Comparison of ENCODE assay signal across 18 cellular contexts in the genomic region with DNA sequence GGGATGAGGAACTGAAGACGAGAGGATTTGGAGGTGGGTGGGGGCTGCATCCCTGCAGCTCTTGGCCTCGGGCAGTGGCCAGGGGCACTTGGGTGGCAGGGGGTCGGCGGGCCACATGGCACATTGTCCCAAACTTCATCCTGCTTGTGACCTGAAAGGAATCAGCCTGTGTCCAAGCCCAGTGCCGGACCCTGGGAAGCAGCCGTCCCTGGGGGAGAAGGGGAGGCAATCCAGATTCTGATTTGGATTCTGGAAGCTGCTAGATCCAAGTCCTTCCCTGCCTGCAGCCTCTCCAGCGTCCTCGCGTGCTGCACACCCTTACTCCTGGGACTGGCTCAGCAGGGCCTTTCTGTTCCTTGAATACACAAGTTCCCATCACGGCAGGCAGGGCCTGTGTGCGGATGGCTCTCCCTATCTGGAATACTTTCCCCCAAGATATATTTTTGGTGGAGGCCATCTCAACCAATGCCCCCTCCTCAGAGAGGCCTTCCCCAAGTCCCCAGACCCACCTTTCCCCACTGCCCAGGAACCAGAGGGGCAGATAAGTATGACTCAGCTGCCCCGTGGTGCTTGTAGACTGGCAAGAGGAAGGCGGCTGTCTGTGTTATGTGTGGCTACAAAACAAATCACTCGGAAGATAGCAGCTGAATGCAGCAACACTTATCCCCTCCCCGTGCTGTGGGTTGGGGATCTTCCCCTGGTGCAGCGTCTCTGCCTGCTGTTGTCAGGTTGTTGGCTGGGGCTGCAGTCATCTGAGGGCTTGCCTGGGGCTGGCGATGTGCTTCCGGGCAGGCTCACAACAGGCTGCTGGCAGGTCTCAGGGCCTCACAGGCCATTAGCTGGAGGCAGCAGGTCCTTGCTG. TPM values are rescaled to one million over a fixed set of nuclear protein-coding genes. Genes with fewer than 3 reads are reported as not detected.
A peak's percentile ranks its signal among the peaks of the same experiment; 100 is the strongest.
DNase-seq lines count a peak whose midpoint lies in the region; ATAC-seq and TF ChIP-seq lines count a peak whose summit lies in the region.
"Had no signal": no experiment of that assay in that cellular context is flagged by ENCODE, and none has a peak within 500 bp of the region (broad histone marks: within the 10 kb centered on the region; RNA-seq: fewer than 3 reads in every experiment).

No MANE protein-coding gene starts in this region.

- no peak overlapping the region for H3K23ac ChIP-seq in mesendoderm (ENCODE audit: low read length)

- WGBS in suprapubic skin: 84% methylated on average over 17 of the region's 18 CpGs
- no CpG with 5 or more reads among the region's 18 CpGs for WGBS in mesendoderm (ENCODE audit: extremely low coverage, insufficient coverage, low lambda C conversion rate)

- no peak overlapping the region for H2AK5ac ChIP-seq in mesendoderm (ENCODE audit: low read length)

- H3K27me3 Mint-ChIP-seq in activated CD4-positive, alpha-beta T cell treated with anti-CD3 and anti-CD28 coated beads for 36 hours: no peaks in the 10 kb centered on the region
- H3K27me3 Mint-ChIP-seq: naive B cell, T-helper 17 cell had no signal

- TF ChIP-seq POLR2A in suprapubic skin (IDR thresholded peaks at IDR 0.05): no peak

- H3K36me3 Mint-ChIP-seq in activated CD4-positive, alpha-beta T cell treated with anti-CD3 and anti-CD28 coated beads for 36 hours (ENCODE audit: low read depth): peaks cover 24% of the 10 kb centered on the region

- H3K4ac ChIP-seq in mesendoderm (ENCODE audit: low read depth, low read length): no peak overlapping the region

- H3K4me2 ChIP-seq in mesendoderm (ENCODE audit: low read length): no peak overlapping the region

- no peak overlapping the region for H3K18ac ChIP-seq in mesendoderm (ENCODE audit: low read length)

- no peak overlapping the region for H3K9ac ChIP-seq in mesendoderm (ENCODE audit: low read length)

- POLR2A ChIA-PET in activated CD4-positive, alpha-beta T cell treated with anti-CD3 and anti-CD28 coated beads for 36 hours (lab: Charles Lee): no interaction called here

- H2BK5ac ChIP-seq in mesendoderm (ENCODE audit: low read length): no peak overlapping the region

- H2BK120ac ChIP-seq in mesendoderm (ENCODE audit: low read depth, low read length): no peak overlapping the region

- no peak for DNase-seq in activated CD4-positive, alpha-beta T cell treated with anti-CD3 and anti-CD28 coated beads for 36 hours
- no peak for DNase-seq in activated CD4-positive, alpha-beta T cell treated with anti-CD3 and anti-CD28 coated beads, Interleukin-2, amount 50 U/mL, for 48 hours
- peak; percentile 67 for DNase-seq in amniotic epithelial cell (ENCODE audit: low read depth)
- DNase-seq in left ventricle myocardium inferior: peak; percentile 28
- DNase-seq in suprapubic skin (ENCODE audit: low spot score in 2 of 2): peak; percentile 40 to 68
- DNase-seq in mesendoderm: no peak
- DNase-seq in central memory CD4-positive, alpha-beta T cell: no peak
- DNase-seq: activated naive CD4-positive, alpha-beta T cell treated with anti-CD3 and anti-CD28 coated beads, Interleukin-2, amount 50 U/mL, for 16 hours; C1 segment of cervical spinal cord; naive B cell; NCI-H1105; NCI-H510A treated with DMSO at 0.1 percent for 48 hours; SHP77 treated with DMSO at 0.1 percent for 48 hours; stimulated activated CD4-positive, alpha-beta T cell treated with anti-CD3 and anti-CD28 coated beads, Interleukin-4, amount 100 ng/mL, for 4 hours; substantia nigra; T-helper 17 cell had no signal

- H3K4me1 ChIP-seq in left ventricle myocardium inferior (peaks cover 3% of the 10 kb centered on the region), suprapubic skin (no peaks in the 10 kb centered on the region), mesendoderm (ENCODE audit: control insufficient read depth, low read depth, low read length) (no peaks in the 10 kb centered on the region)

- no peaks in the 10 kb centered on the region for H3K9me3 Mint-ChIP-seq in activated CD4-positive, alpha-beta T cell treated with anti-CD3 and anti-CD28 coated beads for 36 hours (ENCODE audit: low read depth)
- H3K9me3 Mint-ChIP-seq: naive B cell had no signal

- TF ChIP-seq EP300 in suprapubic skin (IDR thresholded peaks at IDR 0.05): no peak

- no peak for ATAC-seq in activated CD4-positive, alpha-beta T cell treated with anti-CD3 and anti-CD28 coated beads for 36 hours
- ATAC-seq in HG03565 (IDR thresholded peaks at IDR 0.05; ENCODE audit: unreplicated experiment): no peak
- ATAC-seq: T-helper 17 cell had no signal

- H3K27me3 ChIP-seq in left ventricle myocardium inferior (ENCODE audit: low read depth): no peaks in the 10 kb centered on the region
- no peaks in the 10 kb centered on the region for H3K27me3 ChIP-seq in suprapubic skin
- no peaks in the 10 kb centered on the region for H3K27me3 ChIP-seq in mesendoderm (ENCODE audit: insufficient read depth, low read length, poor library complexity)

- H3K36me3 ChIP-seq in left ventricle myocardium inferior: peaks cover 82% of the 10 kb centered on the region
- peaks cover 82% of the 10 kb centered on the region for H3K36me3 ChIP-seq in suprapubic skin
- no peaks in the 10 kb centered on the region for H3K36me3 ChIP-seq in mesendoderm (ENCODE audit: control insufficient read depth, insufficient read depth, low read length)

- no peak overlapping the region for H3K56ac ChIP-seq in mesendoderm (ENCODE audit: low read length)

- CTCF ChIA-PET in activated CD4-positive, alpha-beta T cell treated with anti-CD3 and anti-CD28 coated beads for 36 hours (lab: Charles Lee): no interaction called here

- H4K8ac ChIP-seq in mesendoderm (ENCODE audit: low read depth, low read length): no peak overlapping the region

- no peaks in the 10 kb centered on the region for H3K79me2 ChIP-seq in mesendoderm (ENCODE audit: control insufficient read depth, insufficient read depth, low read length)

- peaks cover 4% of the 10 kb centered on the region for H3K79me1 ChIP-seq in mesendoderm (ENCODE audit: low read length)

- no peak overlapping the region for H3K4me3 Mint-ChIP-seq in activated CD4-positive, alpha-beta T cell treated with anti-CD3 and anti-CD28 coated beads for 36 hours
- H3K4me3 Mint-ChIP-seq: naive B cell, T-helper 17 cell had no signal

- H3K4me1 Mint-ChIP-seq in activated CD4-positive, alpha-beta T cell treated with anti-CD3 and anti-CD28 coated beads for 36 hours: no peaks in the 10 kb centered on the region
- H3K4me1 Mint-ChIP-seq: naive B cell had no signal

- no peak overlapping the region for H3K4me3 ChIP-seq in left ventricle myocardium inferior
- H3K4me3 ChIP-seq in suprapubic skin: no peak overlapping the region
- H3K4me3 ChIP-seq in mesendoderm (ENCODE audit: low read length): no peak overlapping the region
- H3K4me3 ChIP-seq: lung had no signal

- H3K27ac ChIP-seq in left ventricle myocardium inferior (replicated peaks) (peak overlapping the region; percentile 52), suprapubic skin (no peak overlapping the region), mesendoderm (ENCODE audit: low read depth, low read length) (no peak overlapping the region)

- H3K9me3 ChIP-seq in left ventricle myocardium inferior (replicated peaks) (no peaks in the 10 kb centered on the region), suprapubic skin (no peaks in the 10 kb centered on the region)

- peak overlapping the region; percentile 40 for H3K27ac Mint-ChIP-seq in activated CD4-positive, alpha-beta T cell treated with anti-CD3 and anti-CD28 coated beads for 36 hours
- H3K27ac Mint-ChIP-seq: T-helper 17 cell had no signal

- intact Hi-C loops in activated CD4-positive, alpha-beta T cell treated with anti-CD3 and anti-CD28 coated beads for 36 hours (cut with DNase I, micrococcal nuclease): no loop called here
- intact Hi-C loops in left ventricle myocardium inferior (cut with micrococcal nuclease): no loop called here

- no peak overlapping the region for H4K5ac ChIP-seq in mesendoderm (ENCODE audit: low read length)

- no peak for TF ChIP-seq CTCF in left ventricle myocardium inferior (IDR thresholded peaks at IDR 0.05; ENCODE audit: borderline replicate concordance)
- TF ChIP-seq CTCF in suprapubic skin (IDR thresholded peaks at IDR 0.05): no peak

- H2BK15ac ChIP-seq in mesendoderm (replicated peaks; ENCODE audit: low read depth): no peak overlapping the region

RNA-seq across cellular contexts. Expression of a gene that starts 6.9 kb away (rescaled TPM):
- 10 to 100 TPM; 13.6 to 15.2 TPM for total RNA-seq in activated CD4-positive, alpha-beta T cell treated with anti-CD3 and anti-CD28 coated beads for 36 hours
- total RNA-seq in left ventricle myocardium inferior (33.6 TPM), suprapubic skin (10 to 100 TPM; 21.0 to 69.2 (median 42.0) TPM)
- 10.3 TPM for polyA plus RNA-seq in mesendoderm (2013, experiment 1 of 2)
- 10.5 TPM for polyA plus RNA-seq in mesendoderm (2013, experiment 2 of 2)

RNA-seq across cellular contexts. Expression of a gene that starts 48.4 kb away (rescaled TPM):
- 100 to 1,000 TPM; 101 to 110 TPM for total RNA-seq in activated CD4-positive, alpha-beta T cell treated with anti-CD3 and anti-CD28 coated beads for 36 hours
- 28.0 TPM for total RNA-seq in left ventricle myocardium inferior
- 100 to 1,000 TPM in 1 of 4 donors, 10 to 100 TPM in 3; 35.6 to 138 (median 50.9) TPM for total RNA-seq in suprapubic skin
- 23.7 TPM for polyA plus RNA-seq in mesendoderm (2013, experiment 1 of 2)
- polyA plus RNA-seq in mesendoderm (2013, experiment 2 of 2): 24.1 TPM

Comparison
In these comparisons a context has a peak if more than half of its experiments do, and no peak if none do; other contexts are left out.
1. DNase-seq: peak in amniotic epithelial cell (single experiment), left ventricle myocardium inferior (single experiment) and suprapubic skin (2 of 2); none in activated CD4-positive, alpha-beta T cell treated with anti-CD3 and anti-CD28 coated beads for 36 hours (single experiment), activated CD4-positive, alpha-beta T cell treated with anti-CD3 and anti-CD28 coated beads, Interleukin-2, amount 50 U/mL, for 48 hours (0 of 2), mesendoderm (single experiment) and central memory CD4-positive, alpha-beta T cell (single experiment).